In the genomic region with DNA sequence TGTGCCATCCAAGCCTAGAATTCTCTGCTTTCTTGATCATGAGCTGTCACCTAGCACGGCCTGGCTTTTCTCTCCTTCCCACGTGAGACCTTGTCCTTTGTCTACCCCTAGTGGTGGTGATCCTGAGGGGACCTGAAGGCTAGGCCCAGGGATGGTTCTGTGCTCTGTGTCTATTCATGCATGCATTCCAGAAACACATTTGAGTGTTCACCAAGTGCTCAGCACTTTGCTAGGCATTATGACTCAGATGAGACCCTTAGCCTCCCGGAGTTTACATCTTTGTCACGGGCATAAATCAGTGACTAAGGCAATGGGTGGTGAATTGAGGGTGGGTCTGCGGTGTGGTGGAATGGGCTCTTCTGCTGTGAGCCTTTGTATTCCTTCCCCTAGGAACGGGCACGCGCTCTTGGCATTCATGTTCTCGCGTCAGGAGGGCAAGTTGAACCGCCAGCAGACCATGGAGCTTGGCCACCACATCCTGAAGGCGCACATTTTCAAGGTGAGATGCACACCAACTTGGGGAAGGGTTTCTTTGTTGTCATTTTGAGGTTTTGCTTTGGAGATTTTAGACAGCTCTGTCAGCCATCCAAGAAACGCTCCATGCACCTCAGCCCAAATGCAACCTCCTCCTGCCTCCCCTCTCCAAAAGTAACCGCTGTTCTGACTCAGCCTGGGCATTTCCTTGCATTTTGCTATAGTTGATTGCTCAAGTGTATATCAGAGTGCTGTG, we compare ENCODE assay signal across 8 cellular contexts.
DNase-seq lines count a peak whose midpoint lies in the region; ATAC-seq and TF ChIP-seq lines count a peak whose summit lies in the region.

No MANE protein-coding gene starts in this region.

- H3K27ac ChIP-seq in C4-2B = no peak overlapping the region

- ATAC-seq in GM18909 (IDR thresholded peaks at IDR 0.05; ENCODE audit: poor library complexity, unreplicated experiment) = peak; percentile 63
- ATAC-seq in HG03103 (IDR thresholded peaks at IDR 0.05; ENCODE audit: low read depth, unreplicated experiment) = peak; percentile 53
- ATAC-seq in GM21528 (IDR thresholded peaks at IDR 0.05; ENCODE audit: low FRiP score, unreplicated experiment) = no peak

- DNase-seq in SK-N-DZ (ENCODE audit: low spot score) (peak; percentile 57), iPS-NIHi7 (ENCODE audit: extremely low spot score) (peak; percentile 52), hippocampal formation (lab: John Stamatoyannopoulos, UW) (no peak), NCI-H2081 treated with DMSO at 0.1 percent for 48 hours (lab: John Stamatoyannopoulos, UW) (no peak)

- peak; percentile 35 for TF ChIP-seq CTCF in C4-2B (conservative IDR thresholded peaks at IDR 0.05)

Comparison
In these comparisons a context has a peak if more than half of its experiments do, and no peak if none do; other contexts are left out.
1. DNase-seq: peak in SK-N-DZ (single experiment) and iPS-NIHi7 (single experiment); none in hippocampal formation (0 of 2) and NCI-H2081 treated with DMSO at 0.1 percent for 48 hours (single experiment).